16 cellular contexts compared by ENCODE assay signal in the genomic region with DNA sequence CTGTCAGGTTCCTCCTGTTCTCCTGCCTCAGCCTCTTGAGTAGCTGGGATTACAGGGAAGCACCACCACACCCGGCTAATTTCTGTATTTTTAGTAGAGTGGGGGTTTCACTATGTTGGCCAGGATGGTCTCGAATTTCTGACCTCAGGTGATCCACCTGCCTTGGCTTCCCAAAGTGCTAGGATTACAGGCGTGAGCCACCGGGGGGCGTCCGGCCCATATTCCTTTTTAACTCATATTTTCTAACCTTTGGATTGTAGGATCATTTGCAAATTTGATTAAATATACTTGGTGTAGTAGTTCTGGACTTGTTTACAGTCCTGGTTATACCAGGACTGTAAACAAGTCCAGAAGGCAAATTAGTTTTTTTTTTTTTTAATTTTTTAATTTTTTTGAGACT. TPM values are rescaled to one million over a fixed set of nuclear protein-coding genes. Genes with fewer than 3 reads are reported as not detected.
A peak's percentile ranks its signal among the peaks of the same experiment; 100 is the strongest.
DNase-seq lines count a peak whose midpoint lies in the region; ATAC-seq and TF ChIP-seq lines count a peak whose summit lies in the region.
"Had no signal": no experiment of that assay in that cellular context is flagged by ENCODE, and none has a peak within 500 bp of the region (broad histone marks: within the 10 kb centered on the region; RNA-seq: fewer than 3 reads in every experiment).

No MANE protein-coding gene starts in this region.

- H3K4me1 ChIP-seq in A673 (ENCODE audit: insufficient read depth, low read length, poor library complexity, severe bottlenecking): peaks cover 15% of the 10 kb centered on the region

- ATAC-seq in HG03039 (IDR thresholded peaks at IDR 0.05; ENCODE audit: unreplicated experiment) (no peak), GM21381 (IDR thresholded peaks at IDR 0.05; ENCODE audit: unreplicated experiment) (no peak)
- ATAC-seq: stimulated activated naive CD8-positive, alpha-beta T cell treated with anti-CD3 and anti-CD28 coated beads, Interleukin-15, Interleukin-2, amounts not matched to agents 100 U/mL and 50 U/mL, for 24 hours had no signal

- intact Hi-C loops in A673 (cut with micrococcal nuclease; ENCODE audit: unreplicated experiment): no loop called here

- no TSS peak for BruUV-seq in A673 (replicated peaks; lab: Mats Ljungman, UMichigan)

- H3K4me3 ChIP-seq in A673 (ENCODE audit: low read depth, low read length, poor library complexity, severe bottlenecking): no peak overlapping the region
- H3K4me3 ChIP-seq in GM12875 (ENCODE audit: low read depth, low read length): no peak overlapping the region
- no peak overlapping the region for H3K4me3 ChIP-seq in fibroblast of villous mesenchyme (ENCODE audit: low read depth, low read length)
- H3K4me3 ChIP-seq: ascending aorta had no signal

- H3K27ac ChIP-seq in A673 (ENCODE audit: low read depth, low read length, poor library complexity, severe bottlenecking): no peak overlapping the region
- H3K27ac ChIP-seq in RWPE1: no peak overlapping the region
- H3K27ac ChIP-seq: ascending aorta had no signal

- DNase-seq in A673 (ENCODE audit: low spot score): no peak
- DNase-seq in RWPE1 (ENCODE audit: low spot score): no peak
- DNase-seq in fibroblast of villous mesenchyme (ENCODE audit: low read depth): no peak
- no peak for DNase-seq in NCI-H510A (lab: John Stamatoyannopoulos, UW)
- DNase-seq in DMS53 treated with DMSO at 0.1 percent for 48 hours (lab: John Stamatoyannopoulos, UW; ENCODE audit: unreplicated experiment): no peak
- DNase-seq: activated gamma-delta T cell treated with Interleukin-2 at 50 U/mL for 16 hours; AML-193; effector CD4-positive, alpha-beta T cell; NCI-H1930; occipital lobe; small intestine; stimulated activated naive CD8-positive, alpha-beta T cell treated with anti-CD3 and anti-CD28 coated beads, Interleukin-15, Interleukin-2, amounts not matched to agents 100 U/mL and 50 U/mL, for 24 hours had no signal

- POLR2A ChIA-PET in A673 (lab: Charles Lee; ENCODE audit: low non-redundant PET) (no interaction called here), RWPE1 (lab: Yijun Ruan, JAX; ENCODE audit: low non-redundant PET) (no interaction called here)

- H3K36me3 ChIP-seq in A673 (ENCODE audit: insufficient read depth, low read length, poor library complexity, severe bottlenecking): peaks cover 22% of the 10 kb centered on the region

- CTCF ChIA-PET in A673 (lab: Charles Lee): no interaction called here
- CTCF ChIA-PET in RWPE1 (lab: Yijun Ruan, JAX): no interaction called here

- H3K27me3 ChIP-seq in A673 (replicated peaks; ENCODE audit: insufficient read depth, low read depth, low read length, poor library complexity): no peaks in the 10 kb centered on the region
- H3K27me3 ChIP-seq: ascending aorta had no signal

- no peaks in the 10 kb centered on the region for H3K9me3 ChIP-seq in A673 (ENCODE audit: low read depth, low read length, poor library complexity, severe bottlenecking)
- H3K9me3 ChIP-seq: ascending aorta had no signal

- peak; percentile 44 for TF ChIP-seq CTCF in A673 (conservative IDR thresholded peaks at IDR 0.05; ENCODE audit: low read depth, low read length)
- peak; percentile 14; the same call in 1 of the 2 replicates for TF ChIP-seq CTCF in GM12875 (IDR thresholded peaks at IDR 0.05; ENCODE audit: borderline replicate concordance, insufficient read depth, low read depth, low read length)
- TF ChIP-seq CTCF in RWPE1 (conservative IDR thresholded peaks at IDR 0.05; ENCODE audit: low read depth): peak; percentile 26; the same call in 1 of the 2 replicates
- peak; percentile 14 for TF ChIP-seq CTCF in fibroblast of villous mesenchyme (IDR thresholded peaks at IDR 0.05; ENCODE audit: insufficient read depth, low read depth, low read length)

RNA-seq across cellular contexts. Expression of a gene that starts 4.3 kb away (rescaled TPM):
- total RNA-seq in A673 (2021) (138 and 142 TPM in 2 replicates), fibroblast of villous mesenchyme (56.7 and 71.7 TPM in 2 replicates)
